ENCODE assay signal across 8 cellular contexts in genomic region chr3:46488735-46489361, GRCh38. TPM values are rescaled to one million over a fixed set of nuclear protein-coding genes. Genes with fewer than 3 reads are reported as not detected.
DNase-seq lines count a peak whose midpoint lies in the region; ATAC-seq, FAIRE-seq and TF ChIP-seq lines count a peak whose summit lies in the region.

No MANE protein-coding gene starts in this region.

- H3K27me3 ChIP-seq in OCI-LY3 (ENCODE audit: low read depth, low read length) = peaks cover 42% of the 10 kb centered on the region

- peak overlapping the region; percentile 50; the same call in 1 of the 2 replicates for H2AFZ ChIP-seq in OCI-LY3 (ENCODE audit: low read depth, low read length)

- peak; percentile 100 for TF ChIP-seq CTCF in OCI-LY3 (IDR thresholded peaks at IDR 0.05; ENCODE audit: low read depth, low read length)

- H3K27ac ChIP-seq in OCI-LY3 (ENCODE audit: low read length) = no peak overlapping the region
- H3K27ac ChIP-seq in epithelial cell of prostate = no peak overlapping the region

- peaks cover 5% of the 10 kb centered on the region for H3K4me1 ChIP-seq in OCI-LY3 (ENCODE audit: low read length)

- H3K4me2 ChIP-seq in OCI-LY3 (ENCODE audit: low read length) = peak overlapping the region; percentile 75

- 0 out of 2 replicates have a peak overlapping the region, but pooled peaks have one; percentile 36 for H3K9ac ChIP-seq in OCI-LY3 (ENCODE audit: low read length)

- peak overlapping the region; percentile 59 for H3K4me3 ChIP-seq in OCI-LY3 (ENCODE audit: low read length)

- DNase-seq in COLO829 (ENCODE audit: low spot score) (peak; percentile 93), HTR-8/SVneo (ENCODE audit: insufficient read length, low spot score) (peak; percentile 81), activated T-cell treated with anti-CD3 and anti-CD28 coated beads for 1 hour (ENCODE audit: low read depth) (peak; percentile 94), epithelial cell of prostate (ENCODE audit: low read depth, low spot score) (peak; percentile 40), myocyte (ENCODE audit: low read depth) (peak; percentile 92)
- DNase-seq in stimulated activated CD8-positive, alpha-beta memory T cell treated with anti-CD3 and anti-CD28 coated beads, Interleukin-7, amount 100 ng/mL, for 1 hour (ENCODE audit: low read depth in 2 of 2) = peak; percentile 82 to 92

- ATAC-seq in GM21381 (IDR thresholded peaks at IDR 0.05; ENCODE audit: unreplicated experiment) = peak; percentile 94

- no peaks in the 10 kb centered on the region for H3K79me2 ChIP-seq in OCI-LY3 (ENCODE audit: low read length)

- no peaks in the 10 kb centered on the region for H3K9me3 ChIP-seq in OCI-LY3 (ENCODE audit: insufficient read depth, low read length)

- H3K36me3 ChIP-seq in OCI-LY3 (replicated peaks; ENCODE audit: low read depth, low read length) = no peaks in the 10 kb centered on the region

- H4K20me1 ChIP-seq in OCI-LY3 (ENCODE audit: insufficient read depth, low read length) = no peaks in the 10 kb centered on the region

- FAIRE-seq in HTR-8/SVneo (lab: Jason Lieb, UNC) = peak; percentile 66

RNA-seq across cellular contexts. Expression of gene RTP3, which starts 8.9 kb away (rescaled TPM):
- total RNA-seq in myocyte = not detected in 2 replicates
- not detected for polyA plus RNA-seq in myocyte (2012)

RNA-seq across cellular contexts. Expression of gene LTF, which starts 24.1 kb away (rescaled TPM):
- total RNA-seq in myocyte = 2.2 and 5.6 TPM in 2 replicates
- 0.21 TPM for polyA plus RNA-seq in myocyte (2012)

Comparison
In these comparisons a context has a peak if more than half of its experiments do, and no peak if none do; other contexts are left out.
1. DNase-seq: peak in every context shown above with its lines; median percentile 94 in activated T-cell treated with anti-CD3 and anti-CD28 coated beads for 1 hour; 93 in COLO829; 92 in myocyte; 87 in stimulated activated CD8-positive, alpha-beta memory T cell treated with anti-CD3 and anti-CD28 coated beads, Interleukin-7, amount 100 ng/mL, for 1 hour; 81 in HTR-8/SVneo; 40 in epithelial cell of prostate.